Comparison of ENCODE assay signal across 18 cellular contexts in the genomic region with DNA sequence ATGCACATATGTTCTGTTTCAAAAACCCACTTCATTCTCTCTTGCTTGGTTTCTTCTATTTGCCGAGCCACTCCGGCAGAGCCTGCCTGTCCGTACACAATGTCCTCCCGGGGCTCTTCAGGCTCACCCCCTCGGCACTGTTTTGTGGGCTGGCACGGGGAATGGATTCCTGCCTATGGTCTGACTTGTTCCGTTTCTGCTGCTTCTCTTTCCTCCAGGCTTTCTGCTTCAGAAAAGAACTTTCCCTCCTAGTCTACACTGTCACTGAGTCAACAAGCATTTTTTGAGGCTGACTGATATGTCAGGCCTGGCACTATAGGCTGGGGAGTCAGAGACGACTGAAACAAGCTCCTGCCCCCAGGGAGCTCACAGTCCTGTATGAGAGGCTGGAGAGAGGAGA. TPM values are rescaled to one million over a fixed set of nuclear protein-coding genes. Genes with fewer than 3 reads are reported as not detected.
DNase-seq lines count a peak whose midpoint lies in the region; ATAC-seq, FAIRE-seq and TF ChIP-seq lines count a peak whose summit lies in the region.
"Had no signal": no experiment of that assay in that cellular context is flagged by ENCODE, and none has a peak within 500 bp of the region (broad histone marks: within the 10 kb centered on the region; RNA-seq: fewer than 3 reads in every experiment).

No MANE protein-coding gene starts in this region.

- DNase-seq in DMS53 (lab: John Stamatoyannopoulos, UW) (peak; percentile 70), astrocyte (ENCODE audit: low read depth) (peak; percentile 13), fibroblast of lung (ENCODE audit: low read depth in 2 of 2) (peak; percentile 26 to 31), stomach (no peak), NCI-H187 treated with DMSO at 0.1 percent for 48 hours (lab: John Stamatoyannopoulos, UW) (no peak), NCI-H345 (lab: John Stamatoyannopoulos, UW) (no peak), KG1 (lab: John Stamatoyannopoulos, UW) (no peak)
- DNase-seq: activated CD4-positive, alpha-beta T cell treated with anti-CD3 and anti-CD28 coated beads, Interleukin-2, amount 50 U/mL, for 4 hours; activated gamma-delta T cell treated with Interleukin-2 at 50 U/mL for 16 hours; amniotic stem cell; GOT3; kidney glomerular epithelial cell; SHP77 treated with DMSO at 0.1 percent for 48 hours; T-helper 1 cell had no signal

- no peak for ATAC-seq in HG03439 (IDR thresholded peaks at IDR 0.05; ENCODE audit: unreplicated experiment)

- TF ChIP-seq CTCF in astrocyte (IDR thresholded peaks at IDR 0.05; ENCODE audit: insufficient read depth, low read depth, low read length): no peak
- TF ChIP-seq CTCF in fibroblast of lung (conservative IDR thresholded peaks at IDR 0.05 in 1 of 2, IDR thresholded peaks at IDR 0.05 in 1 of 2; ENCODE audit: low read depth in 1 of 2, low read length in 2 of 2): no peak
- no peak for TF ChIP-seq CTCF in stomach (IDR thresholded peaks at IDR 0.05)

- peaks cover 23% of the 10 kb centered on the region for H3K4me1 Mint-ChIP-seq in astrocyte (ENCODE audit: low read depth, unreplicated experiment)

- no peaks in the 10 kb centered on the region for H3K36me3 Mint-ChIP-seq in astrocyte (ENCODE audit: low read depth, unreplicated experiment)
- H3K36me3 Mint-ChIP-seq: mesothelial cell of epicardium had no signal

- FAIRE-seq in astrocyte (lab: Jason Lieb, UNC): no peak
- FAIRE-seq: frontal cortex had no signal

- H3K9ac ChIP-seq in astrocyte (ENCODE audit: low read length) (no peak overlapping the region), fibroblast of lung (ENCODE audit: insufficient read depth, low read length) (no peak overlapping the region)

- WGBS in stomach, 5 donors: 52 to 61% (median 53%) methylated on average over 8 of the region's 8 CpGs

- H3K27ac Mint-ChIP-seq in astrocyte (ENCODE audit: unreplicated experiment): no peak overlapping the region

- H3K27ac ChIP-seq in astrocyte (ENCODE audit: low read depth, low read length) (no peak overlapping the region), fibroblast of lung (ENCODE audit: insufficient read depth, low read length) (no peak overlapping the region), stomach (peak overlapping the region in 4 of 5 donors; percentile 37 to 58 (median 51))
- H3K27ac ChIP-seq: suprapubic skin had no signal

- intact Hi-C loops in stomach (cut with DNase I; ENCODE audit: low total_unique reads): no loop called here

- H2AFZ ChIP-seq in astrocyte (ENCODE audit: low read depth, low read length): no peak overlapping the region
- H2AFZ ChIP-seq in fibroblast of lung (ENCODE audit: low read length): peak overlapping the region; percentile 38

- no peaks in the 10 kb centered on the region for H3K79me2 ChIP-seq in astrocyte (ENCODE audit: insufficient read depth, low read length)
- H3K79me2 ChIP-seq in fibroblast of lung (ENCODE audit: control insufficient read depth, insufficient read depth, low read length): no peaks in the 10 kb centered on the region

- H3K4me3 ChIP-seq in astrocyte (ENCODE audit: insufficient read depth, low read depth, low read length) (no peak overlapping the region), fibroblast of lung (replicated peaks in 1 of 4; ENCODE audit: control extremely low read depth in 1 of 4, insufficient read depth in 1 of 4, low read depth in 3 of 4, low read length in 4 of 4) (no peak overlapping the region), stomach (no peak overlapping the region)
- H3K4me3 ChIP-seq: suprapubic skin had no signal

- H4K20me1 ChIP-seq in astrocyte (ENCODE audit: insufficient read depth, low read length) (no peaks in the 10 kb centered on the region), fibroblast of lung (ENCODE audit: control insufficient read depth, extremely low read depth, insufficient read depth, low read length) (no peaks in the 10 kb centered on the region)

- H3K4me3 Mint-ChIP-seq in astrocyte (ENCODE audit: unreplicated experiment): no peak overlapping the region
- H3K4me3 Mint-ChIP-seq: mesothelial cell of epicardium had no signal

- H3K27me3 Mint-ChIP-seq in astrocyte (ENCODE audit: low read depth, unreplicated experiment): peaks cover 2% of the 10 kb centered on the region

- H3K4me1 ChIP-seq in astrocyte (ENCODE audit: insufficient read depth, low read length) (no peaks in the 10 kb centered on the region), fibroblast of lung (ENCODE audit: control insufficient read depth, extremely low read depth, insufficient read depth, low read length) (peaks cover 8% of the 10 kb centered on the region), stomach (peaks cover 0 to 50% (median 36%) of the 10 kb centered on the region in 4 donors)

- TF ChIP-seq EP300 in stomach (IDR thresholded peaks at IDR 0.05): no peak

- H3K27me3 ChIP-seq in astrocyte (ENCODE audit: insufficient read depth, low read length) (no peaks in the 10 kb centered on the region), fibroblast of lung (ENCODE audit: control insufficient read depth, insufficient read depth, low read length) (no peaks in the 10 kb centered on the region), stomach (no peaks in the 10 kb centered on the region)

- no peak overlapping the region for H3K4me2 ChIP-seq in astrocyte (ENCODE audit: low read length)
- H3K4me2 ChIP-seq in fibroblast of lung (ENCODE audit: extremely low read depth, insufficient read depth, low read length): no peak overlapping the region

- H3K36me3 ChIP-seq in astrocyte (ENCODE audit: insufficient read depth, low read length) (no peaks in the 10 kb centered on the region), fibroblast of lung (ENCODE audit: control insufficient read depth, insufficient read depth, low read length) (no peaks in the 10 kb centered on the region), stomach (peaks cover 0 to 31% (median 9%) of the 10 kb centered on the region in 4 donors)
- H3K36me3 ChIP-seq: suprapubic skin had no signal

- no peaks in the 10 kb centered on the region for H3K9me3 Mint-ChIP-seq in astrocyte (ENCODE audit: unreplicated experiment)
- H3K9me3 Mint-ChIP-seq: mesothelial cell of epicardium had no signal

- H3K9me3 ChIP-seq in astrocyte (ENCODE audit: insufficient read depth, low read depth, low read length) (no peaks in the 10 kb centered on the region), fibroblast of lung (ENCODE audit: control insufficient read depth, insufficient read depth, low read depth, low read length) (no peaks in the 10 kb centered on the region), stomach (no peaks in the 10 kb centered on the region)
- H3K9me3 ChIP-seq: suprapubic skin had no signal

- no peak for TF ChIP-seq POLR2A in stomach (IDR thresholded peaks at IDR 0.05)

RNA-seq across cellular contexts. Expression of a gene that starts 28.4 kb away (rescaled TPM):
- total RNA-seq in astrocyte (350 and 355 TPM in 2 replicates), fibroblast of lung (429 and 437 TPM in 2 replicates), stomach (100 to 1,000 TPM in 4 of 5 donors, 10 to 100 TPM in 1; 80.8 to 127 (median 117) TPM)
- polyA plus RNA-seq in fibroblast of lung (229 and 237 TPM in 2 replicates), stomach (100 to 1,000 TPM in 2 of 3 donors, 10 to 100 TPM in 1; 95.6 to 232 (median 100) TPM)
- 209 and 230 TPM in 2 replicates for polyA plus RNA-seq in fibroblast of lung (2012)
- 113 and 165 TPM in 2 replicates for polyA minus RNA-seq in fibroblast of lung (ENCODE audit: low replicate concordance)

Comparison
In these comparisons a context has a peak if more than half of its experiments do, and no peak if none do; other contexts are left out.
1. DNase-seq: peak in DMS53 (single experiment), astrocyte (single experiment) and fibroblast of lung (2 of 2); none in stomach (single experiment), NCI-H187 treated with DMSO at 0.1 percent for 48 hours (single experiment), NCI-H345 (single experiment) and KG1 (single experiment).
2. H3K27ac ChIP-seq: peak in stomach (4 of 5); none in astrocyte (single experiment) and fibroblast of lung (single experiment).